In the genomic region with DNA sequence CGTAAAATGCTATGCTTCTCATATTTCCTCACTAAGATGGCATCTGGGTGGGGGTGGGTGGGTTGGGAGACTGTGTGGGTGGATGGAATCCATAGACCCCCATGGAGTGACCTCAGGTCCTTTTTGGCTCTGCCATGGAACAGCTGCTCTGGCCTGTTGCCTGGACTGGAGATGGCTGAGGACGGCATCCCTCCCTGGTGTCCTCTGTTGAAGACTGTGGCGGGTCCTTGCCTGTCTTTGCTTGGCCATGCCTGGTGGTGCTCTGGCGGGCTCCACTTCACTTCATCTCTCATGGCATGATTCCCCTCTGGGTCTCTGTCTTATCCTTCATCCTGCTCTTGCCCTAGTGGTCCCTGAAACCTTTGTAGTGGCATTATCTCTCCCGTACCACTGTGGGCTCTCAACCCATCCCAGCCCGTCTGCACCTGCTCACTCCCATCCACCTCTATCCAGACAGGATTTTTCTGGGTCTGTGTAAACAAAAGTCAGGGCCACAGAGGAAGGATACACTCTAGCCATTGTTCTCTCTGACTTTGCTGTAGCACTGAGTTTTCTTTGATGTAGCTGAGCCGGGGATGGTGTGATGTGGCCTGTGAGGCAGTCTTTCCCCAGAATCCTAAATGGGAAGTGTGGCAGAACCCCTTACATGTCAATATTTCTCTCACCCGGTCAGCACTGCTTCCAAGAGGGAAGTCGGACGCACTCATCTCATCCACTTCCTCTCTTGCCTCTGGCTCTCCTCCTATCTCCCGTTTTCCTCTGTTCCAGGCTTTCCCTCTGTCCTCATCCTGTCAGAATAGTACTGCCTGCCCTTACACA, we compare ENCODE assay signal across 13 cellular contexts. TPM values are rescaled to one million over a fixed set of nuclear protein-coding genes. Genes with fewer than 3 reads are reported as not detected.
DNase-seq lines count a peak whose midpoint lies in the region; ATAC-seq and TF ChIP-seq lines count a peak whose summit lies in the region.
"Had no signal": no experiment of that assay in that cellular context is flagged by ENCODE, and none has a peak within 500 bp of the region (broad histone marks: within the 10 kb centered on the region; RNA-seq: fewer than 3 reads in every experiment).

No MANE protein-coding gene starts in this region.

- intact Hi-C loops in CD14-positive monocyte (cut with micrococcal nuclease): no loop called here
- intact Hi-C loops in CD4-positive, alpha-beta memory T cell (cut with micrococcal nuclease): no loop called here

- TF ChIP-seq CTCF in CD14-positive monocyte (IDR thresholded peaks at IDR 0.05): no peak
- no peak for TF ChIP-seq CTCF in progenitor cell of endocrine pancreas (IDR thresholded peaks at IDR 0.05; ENCODE audit: unreplicated experiment)

- H3K27me3 Mint-ChIP-seq in CD14-positive monocyte (ENCODE audit: low read depth in 3 of 3) (no peaks in the 10 kb centered on the region), progenitor cell of endocrine pancreas (no peaks in the 10 kb centered on the region)
- no peaks in the 10 kb centered on the region for H3K27me3 Mint-ChIP-seq in CD4-positive, alpha-beta memory T cell
- H3K27me3 Mint-ChIP-seq: naive B cell had no signal

- H3K36me3 ChIP-seq in SJCRH30: no peaks in the 10 kb centered on the region
- no peaks in the 10 kb centered on the region for H3K36me3 ChIP-seq in CD4-positive, alpha-beta memory T cell (ENCODE audit: insufficient read depth, low read length)

- H3K36me3 Mint-ChIP-seq in CD14-positive monocyte: peaks cover 7 to 31% of the 10 kb centered on the region in 2 donors
- H3K36me3 Mint-ChIP-seq in progenitor cell of endocrine pancreas (ENCODE audit: insufficient read depth): no peaks in the 10 kb centered on the region
- H3K36me3 Mint-ChIP-seq in CD4-positive, alpha-beta memory T cell: peaks cover 4 to 5% of the 10 kb centered on the region in 2 donors
- H3K36me3 Mint-ChIP-seq: naive B cell had no signal

- H3K4me1 ChIP-seq in SJCRH30: peaks cover 45% of the 10 kb centered on the region
- peaks cover 13% of the 10 kb centered on the region for H3K4me1 ChIP-seq in CD4-positive, alpha-beta memory T cell (ENCODE audit: insufficient read depth, low read length)

- H3K27ac ChIP-seq in SJCRH30: peak overlapping the region; percentile 100
- no peak overlapping the region for H3K27ac ChIP-seq in CD4-positive, alpha-beta memory T cell (ENCODE audit: low read depth, low read length)
- H3K27ac ChIP-seq: BLaER1 had no signal

- peak overlapping the region; percentile 47 for H3K4me3 ChIP-seq in SJCRH30
- H3K4me3 ChIP-seq in CD4-positive, alpha-beta memory T cell (ENCODE audit: low read length in 2 of 2): no peak overlapping the region
- H3K4me3 ChIP-seq: BLaER1 had no signal

- CTCF ChIA-PET in CD4-positive, alpha-beta memory T cell (lab: Charles Lee; ENCODE audit: partially characterized antibody): no interaction called here

- H3K27ac Mint-ChIP-seq in CD14-positive monocyte (peak overlapping the region; percentile 58 to 87 (median 83)), progenitor cell of endocrine pancreas (peak overlapping the region; percentile 4)
- H3K27ac Mint-ChIP-seq in CD4-positive, alpha-beta memory T cell: peak overlapping the region in 3 of 7 donors; percentile 14 to 55 (median 25)

- no peak for DNase-seq in CD14-positive monocyte (ENCODE audit: low spot score)
- peak; percentile 94 to 97 for DNase-seq in SJCRH30
- DNase-seq in fibroblast of gingiva (ENCODE audit: low read depth): peak; percentile 18
- no peak for DNase-seq in progenitor cell of endocrine pancreas (ENCODE audit: low spot score, unreplicated experiment)
- no peak for DNase-seq in NCI-H187 treated with DMSO at 0.1 percent for 48 hours (lab: John Stamatoyannopoulos, UW)
- DNase-seq in CD4-positive, alpha-beta memory T cell: no peak
- no peak for DNase-seq in NCI-H1694 treated with DMSO at 0.1 percent for 48 hours (lab: John Stamatoyannopoulos, UW)
- DNase-seq: activated CD8-positive, alpha-beta memory T cell treated with anti-CD3 and anti-CD28 coated beads, Interleukin-2, amount 50 U/mL, for 4 hours; naive B cell; NCI-H524; stimulated activated CD4-positive, alpha-beta T cell treated with anti-CD3 and anti-CD28 coated beads, Interleukin-4, amount 100 ng/mL, for 4 hours had no signal

- POLR2A ChIA-PET in CD4-positive, alpha-beta memory T cell (lab: Charles Lee; ENCODE audit: partially characterized antibody): interaction anchor here (1.3 kb wide), 1 partner anchor 167 kb away, joined by 4 read pairs; a partner anchor contains a TSS

- peaks cover 46% of the 10 kb centered on the region for H3K4me1 Mint-ChIP-seq in CD14-positive monocyte
- peaks cover 19% of the 10 kb centered on the region for H3K4me1 Mint-ChIP-seq in progenitor cell of endocrine pancreas (ENCODE audit: low read depth)
- peaks cover 10 to 41% (median 32%) of the 10 kb centered on the region in 4 donors for H3K4me1 Mint-ChIP-seq in CD4-positive, alpha-beta memory T cell

- peaks cover 0 to 1% (median 0%) of the 10 kb centered on the region in 7 donors for H3K9me3 Mint-ChIP-seq in CD14-positive monocyte
- no peaks in the 10 kb centered on the region for H3K9me3 Mint-ChIP-seq in progenitor cell of endocrine pancreas (ENCODE audit: low read depth)
- H3K9me3 Mint-ChIP-seq in CD4-positive, alpha-beta memory T cell: no peaks in the 10 kb centered on the region
- H3K9me3 Mint-ChIP-seq: naive B cell had no signal

- H3K4me3 Mint-ChIP-seq in CD14-positive monocyte: no peak overlapping the region
- H3K4me3 Mint-ChIP-seq in progenitor cell of endocrine pancreas (ENCODE audit: low read depth): no peak overlapping the region
- no peak overlapping the region for H3K4me3 Mint-ChIP-seq in CD4-positive, alpha-beta memory T cell
- H3K4me3 Mint-ChIP-seq: naive B cell had no signal

- no peak for ATAC-seq in GM18873 (IDR thresholded peaks at IDR 0.05; ENCODE audit: low FRiP score, unreplicated experiment)

- H3K27me3 ChIP-seq in SJCRH30: no peaks in the 10 kb centered on the region
- no peaks in the 10 kb centered on the region for H3K27me3 ChIP-seq in CD4-positive, alpha-beta memory T cell (ENCODE audit: insufficient read depth, low read length)
- H3K27me3 ChIP-seq: BLaER1 had no signal

- H3K9me3 ChIP-seq in SJCRH30 (replicated peaks): no peaks in the 10 kb centered on the region
- H3K9me3 ChIP-seq in CD4-positive, alpha-beta memory T cell (ENCODE audit: control insufficient read depth in 1 of 2, low read length in 2 of 2): no peaks in the 10 kb centered on the region
- H3K9me3 ChIP-seq: BLaER1 had no signal

RNA-seq across cellular contexts. Expression of a gene that starts 36.1 kb away (rescaled TPM):
- polyA plus RNA-seq in CD14-positive monocyte: 1 to 10 TPM; 6.5 to 9.1 TPM
- 11.2 and 13.2 TPM in 2 replicates for total RNA-seq in SJCRH30 (2014; rRNA removed; shearing (Covaris generic))
- total RNA-seq in progenitor cell of endocrine pancreas: 17.2 and 18.0 TPM in 2 replicates
- 10 to 100 TPM; 20.0 to 21.8 TPM for total RNA-seq in CD4-positive, alpha-beta memory T cell
- 1 to 10 TPM; 3.8 to 9.0 TPM for polyA plus RNA-seq in CD4-positive, alpha-beta memory T cell

Comparison
In these comparisons a context has a peak if more than half of its experiments do, and no peak if none do; other contexts are left out.
1. DNase-seq: peak in SJCRH30 (2 of 2) and fibroblast of gingiva (single experiment); none in CD14-positive monocyte (single experiment), progenitor cell of endocrine pancreas (single experiment), NCI-H187 treated with DMSO at 0.1 percent for 48 hours (single experiment), CD4-positive, alpha-beta memory T cell (0 of 5) and NCI-H1694 treated with DMSO at 0.1 percent for 48 hours (single experiment).